1 cellular context compared by ENCODE assay signal in genomic region chrX:107955337-107955736, GRCh38.
TF ChIP-seq lines count a peak whose summit lies in the region.

No MANE protein-coding gene starts in this region.

TF ChIP-seq in GM12878, 131 proteins besides CTCF, POLR2A, EP300 and RAD21:
- peak; percentile 28; the same call in 1 of the 2 replicates for TF ChIP-seq RELB (IDR thresholded peaks at IDR 0.05; ENCODE audit: low read depth)
- TF ChIP-seq SPI1 (IDR thresholded peaks at IDR 0.05; ENCODE audit: borderline replicate concordance, insufficient read depth, low read depth, low read length): peak; percentile 64; the same call in 1 of the 2 replicates
